8 cellular contexts compared by ENCODE assay signal in the genomic region with DNA sequence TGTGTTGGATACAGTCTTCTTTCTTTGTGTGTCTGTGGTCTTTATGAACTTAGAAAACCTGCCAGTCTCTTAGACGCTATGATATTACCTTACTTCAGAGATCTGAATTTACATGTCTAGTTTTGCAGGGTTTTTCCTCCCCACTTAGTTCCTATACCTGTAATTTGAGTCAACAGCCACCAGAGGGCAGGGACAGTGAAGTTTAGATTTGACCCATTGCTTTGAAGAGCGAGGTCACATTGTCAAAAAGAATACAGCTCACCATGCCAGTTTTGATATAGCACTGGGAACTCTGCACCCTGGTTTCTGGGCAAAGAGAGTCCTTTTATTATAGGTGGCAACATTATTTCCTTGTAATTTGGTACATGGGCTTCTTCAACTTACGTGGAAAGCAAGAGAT.
DNase-seq lines count a peak whose midpoint lies in the region; ATAC-seq and TF ChIP-seq lines count a peak whose summit lies in the region.
"Had no signal": no experiment of that assay in that cellular context is flagged by ENCODE, and none has a peak within 500 bp of the region (broad histone marks: within the 10 kb centered on the region; RNA-seq: fewer than 3 reads in every experiment).

No MANE protein-coding gene starts in this region.

- no peak overlapping the region for H3K4me3 Mint-ChIP-seq in progenitor cell of endocrine pancreas (ENCODE audit: low read depth)

- DNase-seq in GM13976 (ENCODE audit: low spot score) = peak; percentile 45
- DNase-seq in NCI-H146 (lab: John Stamatoyannopoulos, UW) = peak; percentile 76
- no peak for DNase-seq in caudate nucleus (lab: John Stamatoyannopoulos, UW)
- DNase-seq in progenitor cell of endocrine pancreas (ENCODE audit: low spot score, unreplicated experiment) = no peak
- DNase-seq in coronary artery (ENCODE audit: low spot score) = no peak
- DNase-seq: NCI-H2227 treated with DMSO at 0.1 percent for 48 hours had no signal

- no peak overlapping the region for H3K27ac Mint-ChIP-seq in progenitor cell of endocrine pancreas

- H3K4me1 Mint-ChIP-seq in progenitor cell of endocrine pancreas (ENCODE audit: low read depth) = peaks cover 23% of the 10 kb centered on the region

- peaks cover 11% of the 10 kb centered on the region for H3K36me3 Mint-ChIP-seq in progenitor cell of endocrine pancreas (ENCODE audit: insufficient read depth)

- in situ Hi-C loops in GM13976 (cut with MboI; ENCODE audit: low sequenced_read_pairs, unreplicated experiment) = no loop called here

- H3K27ac ChIP-seq in caudate nucleus (ENCODE audit: low read depth, low read length) (peak overlapping the region; percentile 56), coronary artery (no peak overlapping the region)

- H3K4me3 ChIP-seq in coronary artery = no peak overlapping the region

- TF ChIP-seq CTCF in GM13976 (IDR thresholded peaks at IDR 0.05; ENCODE audit: borderline replicate concordance, control extremely low read depth, extremely low read depth, insufficient read depth, missing control alignments) (no peak), progenitor cell of endocrine pancreas (IDR thresholded peaks at IDR 0.05; ENCODE audit: unreplicated experiment) (peak; percentile 60), coronary artery (IDR thresholded peaks at IDR 0.05) (no peak)

- peaks cover 4% of the 10 kb centered on the region for H3K9me3 Mint-ChIP-seq in progenitor cell of endocrine pancreas (ENCODE audit: low read depth)

- H3K27me3 Mint-ChIP-seq in progenitor cell of endocrine pancreas = no peaks in the 10 kb centered on the region

- ATAC-seq in GM19395 (IDR thresholded peaks at IDR 0.05; ENCODE audit: unreplicated experiment) (no peak), HG03469 (IDR thresholded peaks at IDR 0.05; ENCODE audit: unreplicated experiment) (no peak)

Comparison
In these comparisons a context has a peak if more than half of its experiments do, and no peak if none do; other contexts are left out.
1. DNase-seq: peak in GM13976 (single experiment) and NCI-H146 (single experiment); none in caudate nucleus (0 of 61), progenitor cell of endocrine pancreas (single experiment) and coronary artery (single experiment).